In genomic region chr16:72850021-72850420, GRCh38 we compare ENCODE assay signal across 18 cellular contexts.
DNase-seq lines count a peak whose midpoint lies in the region; ATAC-seq, FAIRE-seq and TF ChIP-seq lines count a peak whose summit lies in the region.
"Had no signal": no experiment of that assay in that cellular context is flagged by ENCODE, and none has a peak within 500 bp of the region (broad histone marks: within the 10 kb centered on the region; RNA-seq: fewer than 3 reads in every experiment).

No MANE protein-coding gene starts in this region.

- 94% methylated on average over 4 of the region's 4 CpGs; no CpG with 5 or more reads in 1 of the 2 experiments for WGBS in H1 (ENCODE audit: extremely low coverage in 1 of 2, insufficient coverage in 1 of 2, insufficient read length in 1 of 2, insufficient replicate concordance in 2 of 2, low coverage in 1 of 2, low lambda C conversion rate in 2 of 2, missing lambda C conversion rate in 1 of 2), 2 experiments

- no peaks in the 10 kb centered on the region for H3K9me3 Mint-ChIP-seq in nephron progenitor cell
- H3K9me3 Mint-ChIP-seq in MCF 10A (ENCODE audit: unreplicated experiment): no peaks in the 10 kb centered on the region
- H3K9me3 Mint-ChIP-seq: activated CD4-positive, alpha-beta memory T cell treated with anti-CD3 and anti-CD28 coated beads for 36 hours; activated naive CD4-positive, alpha-beta T cell treated with anti-CD3 and anti-CD28 coated beads, Interleukin-2, amount 50 U/mL, for 72 hours; stimulated activated memory B cell treated with anti-CD40 and anti-IgM and Interleukin-4, amounts not matched to agents 10 μg/mL and 1 μg/mL and 100 μg/mL, for 72 hours; T-helper 1 cell treated with Interleukin-12 subunit alpha and Interleukin-12 subunit beta and Interleukin-4 antibody, amounts not matched to agents 30 μg/mL and 1 μg/mL, for 36 hours had no signal

- H3K4me1 ChIP-seq in H1 (replicated peaks in 1 of 4; ENCODE audit: control insufficient read depth in 3 of 4, insufficient read depth in 4 of 4, low read length in 3 of 4) (peaks cover 0 to 12% (median 3%) of the 10 kb centered on the region in 4 experiments; a peak in 4 of 7 replicates), thoracic aorta (ENCODE audit: control insufficient read depth in 1 of 2, low read depth in 2 of 2) (peaks cover 66 to 94% of the 10 kb centered on the region in 2 donors)

- H3K4ac ChIP-seq in H1 (replicated peaks; ENCODE audit: insufficient read length, low read depth, low read length): no peak overlapping the region

- H2AK5ac ChIP-seq in H1 (ENCODE audit: low read depth, low read length): peak overlapping the region; percentile 91; the same call in 1 of the 2 replicates

- H4K5ac ChIP-seq in H1 (ENCODE audit: insufficient read length, low read depth, low read length): no peak overlapping the region

- no peak overlapping the region for H4K91ac ChIP-seq in H1 (replicated peaks; ENCODE audit: insufficient read length, low read length)

- CTCF ChIA-PET in H1 (lab: Charles Lee; ENCODE audit: partially characterized antibody) (interaction anchor here (0.7 to 25.5 kb wide), 5 partner anchors 6 to 347 kb away, joined by 3 to 376 read pairs (median 4); no protein-coding TSS in a partner anchor), MCF 10A (lab: Yijun Ruan, JAX) (interaction anchor here (1.7 to 1.8 kb wide), 3 partner anchors 17 to 101 kb away, joined by 5 to 15 read pairs (median 11); no protein-coding TSS in a partner anchor)

- H3K4me1 Mint-ChIP-seq in nephron progenitor cell (peaks cover 78% of the 10 kb centered on the region), MCF 10A (ENCODE audit: insufficient read depth, unreplicated experiment) (peaks cover 20% of the 10 kb centered on the region)

- intact Hi-C loops in MCF 10A (cut with micrococcal nuclease): no loop called here

- no peak overlapping the region for H3K56ac ChIP-seq in H1 (replicated peaks; ENCODE audit: insufficient read length, low read depth, low read length)

- TF ChIP-seq EP300 in H1 (IDR thresholded peaks at IDR 0.05; ENCODE audit: borderline replicate concordance in 1 of 2, low read depth in 2 of 2, low read length in 2 of 2): no peak

- no peaks in the 10 kb centered on the region; the same call in 1 of the 2 replicates for H3K23me2 ChIP-seq in H1 (ENCODE audit: low read depth, low read length)

- no peak overlapping the region for H3K23ac ChIP-seq in H1 (ENCODE audit: insufficient read length)

- no peaks in the 10 kb centered on the region for H3K79me1 ChIP-seq in H1 (ENCODE audit: low read depth, low read length)

- H2AFZ ChIP-seq in H1 (ENCODE audit: low read length): no peak overlapping the region

- FAIRE-seq in HTR-8/SVneo (lab: Jason Lieb, UNC) (peak; percentile 76), H1 (lab: Jason Lieb, UNC) (no peak)
- FAIRE-seq: bronchial epithelial cell had no signal

- H2BK12ac ChIP-seq in H1 (ENCODE audit: low read depth, low read length): no peak overlapping the region

- H4K8ac ChIP-seq in H1 (ENCODE audit: extremely low read depth, insufficient read depth, low read length): no peak overlapping the region

- no peak overlapping the region for H2BK120ac ChIP-seq in H1 (replicated peaks; ENCODE audit: low read depth, low read length)

- no peak overlapping the region for H2BK20ac ChIP-seq in H1 (ENCODE audit: low read length)

- H3K27ac ChIP-seq in H1 (ENCODE audit: low read depth, low read length) (no peak overlapping the region), thoracic aorta (peak overlapping the region; percentile 94 to 98)

- H4K20me1 ChIP-seq in H1 (replicated peaks in 1 of 2; ENCODE audit: control insufficient read depth in 1 of 2, insufficient read depth in 2 of 2, low read length in 2 of 2): peaks cover 0 to 5% of the 10 kb centered on the region in 2 experiments

- no peak for TF ChIP-seq POLR2A in H1 (IDR thresholded peaks at IDR 0.05; ENCODE audit: control extremely low read depth in 1 of 2, low read depth in 2 of 2, low read length in 2 of 2)

- no peak overlapping the region for H2BK5ac ChIP-seq in H1 (ENCODE audit: low read depth, low read length)

- H3K79me2 ChIP-seq in H1 (ENCODE audit: control insufficient read depth in 1 of 2, insufficient read depth in 2 of 2, low read length in 2 of 2): no peaks in the 10 kb centered on the region

- ATAC-seq in thoracic aorta (ENCODE audit: insufficient number of reproducible peaks, low FRiP score, low read depth): no peak
- no peak for ATAC-seq in HG03175 (IDR thresholded peaks at IDR 0.05; ENCODE audit: unreplicated experiment)
- no peak for ATAC-seq in GM18909 (IDR thresholded peaks at IDR 0.05; ENCODE audit: poor library complexity, unreplicated experiment)
- ATAC-seq: activated naive CD4-positive, alpha-beta T cell treated with anti-CD3 and anti-CD28 coated beads, Interleukin-2, amount 50 U/mL, for 72 hours; stimulated activated memory B cell treated with anti-CD40 and anti-IgM and Interleukin-4, amounts not matched to agents 10 μg/mL and 1 μg/mL and 100 μg/mL, for 72 hours had no signal

- no peak for TF ChIP-seq RAD21 in H1 (IDR thresholded peaks at IDR 0.05 in 1 of 2, conservative IDR thresholded peaks at IDR 0.05 in 1 of 2; ENCODE audit: low read depth in 2 of 2, low read length in 2 of 2)

- H3K9ac ChIP-seq in H1 (replicated peaks in 1 of 4; ENCODE audit: extremely low read depth in 1 of 4, low read depth in 3 of 4, low read length in 3 of 4): no peak overlapping the region

- H3K27me3 Mint-ChIP-seq in nephron progenitor cell (ENCODE audit: low read depth, poor library complexity) (no peaks in the 10 kb centered on the region), MCF 10A (ENCODE audit: insufficient read depth, unreplicated experiment) (no peaks in the 10 kb centered on the region)

- H3K27me3 ChIP-seq in H1 (replicated peaks in 1 of 4; ENCODE audit: control insufficient read depth in 3 of 4, extremely low read depth in 1 of 4, insufficient read depth in 3 of 4, low read length in 3 of 4): no peaks in the 10 kb centered on the region
- no peaks in the 10 kb centered on the region for H3K27me3 ChIP-seq in thoracic aorta (replicated peaks; ENCODE audit: insufficient read depth)

- H3K14ac ChIP-seq in H1 (ENCODE audit: insufficient read length): no peak overlapping the region

- no peaks in the 10 kb centered on the region for H3K9me3 ChIP-seq in H1 (ENCODE audit: insufficient read depth in 2 of 2, low read depth in 1 of 2, low read length in 1 of 2)
- H3K9me3 ChIP-seq in thoracic aorta: no peaks in the 10 kb centered on the region

- peak overlapping the region; percentile 50; the same call in 1 of the 2 replicates for H2BK15ac ChIP-seq in H1 (ENCODE audit: low read length)

- H3K36me3 Mint-ChIP-seq in nephron progenitor cell (ENCODE audit: low read depth) (peaks cover 11% of the 10 kb centered on the region), MCF 10A (ENCODE audit: insufficient read depth, unreplicated experiment) (peaks cover 7% of the 10 kb centered on the region)
- H3K36me3 Mint-ChIP-seq: activated CD4-positive, alpha-beta memory T cell treated with anti-CD3 and anti-CD28 coated beads for 36 hours; activated naive CD4-positive, alpha-beta T cell treated with anti-CD3 and anti-CD28 coated beads, Interleukin-2, amount 50 U/mL, for 72 hours had no signal

- H3K36me3 ChIP-seq in H1 (ENCODE audit: control insufficient read depth in 2 of 4, insufficient read depth in 4 of 4, low read length in 3 of 4) (no peaks in the 10 kb centered on the region), thoracic aorta (no peaks in the 10 kb centered on the region)

- H3K4me3 Mint-ChIP-seq in nephron progenitor cell (no peak overlapping the region), MCF 10A (ENCODE audit: unreplicated experiment) (no peak overlapping the region)
- H3K4me3 Mint-ChIP-seq: activated CD4-positive, alpha-beta memory T cell treated with anti-CD3 and anti-CD28 coated beads for 36 hours; stimulated activated memory B cell treated with anti-CD40 and anti-IgM and Interleukin-4, amounts not matched to agents 10 μg/mL and 1 μg/mL and 100 μg/mL, for 72 hours; T-helper 1 cell treated with Interleukin-12 subunit alpha and Interleukin-12 subunit beta and Interleukin-4 antibody, amounts not matched to agents 30 μg/mL and 1 μg/mL, for 36 hours had no signal

- DNase-seq in HTR-8/SVneo (ENCODE audit: insufficient read length, low spot score): no peak
- DNase-seq in H1 (ENCODE audit: low read depth in 1 of 2, low spot score in 2 of 2): no peak
- no peak for DNase-seq in nephron progenitor cell
- no peak for DNase-seq in thoracic aorta (ENCODE audit: low spot score)
- DNase-seq in dermis blood vessel endothelial cell: no peak
- no peak for DNase-seq in MCF 10A (ENCODE audit: unreplicated experiment)
- DNase-seq: activated CD4-positive, alpha-beta memory T cell treated with anti-CD3 and anti-CD28 coated beads for 36 hours; activated T-cell treated with anti-CD3 and anti-CD28 coated beads, Interleukin-2, amount 50 U/mL, for 1 hour; effector CD4-positive, alpha-beta T cell; left colon; posterior cingulate gyrus; stimulated activated CD4-positive, alpha-beta T cell treated with anti-CD3 and anti-CD28 coated beads, Interleukin-12 subunit alpha, Interleukin-12 subunit beta, amount 100 ng/mL, for 4 hours had no signal

- no peak overlapping the region for H3K4me2 ChIP-seq in H1 (ENCODE audit: insufficient read depth in 1 of 2, low read depth in 2 of 2, low read length in 2 of 2)

- TF ChIP-seq CTCF in H1 (IDR thresholded peaks at IDR 0.05; ENCODE audit: control extremely low read depth in 1 of 3, insufficient read depth in 1 of 3, low read depth in 1 of 3, low read length in 3 of 3) (no peak), nephron progenitor cell (IDR thresholded peaks at IDR 0.05) (no peak), thoracic aorta (IDR thresholded peaks at IDR 0.05) (no peak), MCF 10A (IDR thresholded peaks at IDR 0.05; ENCODE audit: unreplicated experiment) (no peak)

- no TSS peak for BruUV-seq in MCF 10A (replicated peaks; lab: Mats Ljungman, UMichigan)

- peak overlapping the region; percentile 79 for H3K27ac Mint-ChIP-seq in nephron progenitor cell
- no peak overlapping the region for H3K27ac Mint-ChIP-seq in MCF 10A (ENCODE audit: low read depth, unreplicated experiment)
- H3K27ac Mint-ChIP-seq: activated CD4-positive, alpha-beta memory T cell treated with anti-CD3 and anti-CD28 coated beads for 36 hours; stimulated activated memory B cell treated with anti-CD40 and anti-IgM and Interleukin-4, amounts not matched to agents 10 μg/mL and 1 μg/mL and 100 μg/mL, for 72 hours; T-helper 1 cell treated with Interleukin-12 subunit alpha and Interleukin-12 subunit beta and Interleukin-4 antibody, amounts not matched to agents 30 μg/mL and 1 μg/mL, for 36 hours had no signal

- no peak overlapping the region for H3K18ac ChIP-seq in H1 (ENCODE audit: extremely low read depth, low read length)

- H3K4me3 ChIP-seq in H1 (ENCODE audit: extremely low read depth in 1 of 4, insufficient read depth in 2 of 4, low read depth in 3 of 4, low read length in 4 of 4): no peak overlapping the region
- peak overlapping the region; percentile 52 for H3K4me3 ChIP-seq in thoracic aorta

- POLR2A ChIA-PET in H1 (lab: Charles Lee; ENCODE audit: partially characterized antibody): no interaction called here
- POLR2A ChIA-PET in MCF 10A (lab: Yijun Ruan, JAX): interaction anchor here (0.7 kb wide), 1 partner anchor 261 kb away, joined by 4 read pairs; no protein-coding TSS in a partner anchor
